1 cellular context compared by ENCODE assay signal in genomic region chr9:136947955-136948510, GRCh38.
TF ChIP-seq lines count a peak whose summit lies in the region.

No MANE protein-coding gene starts in this region.

TF ChIP-seq in GM12878, 131 proteins besides CTCF, POLR2A, EP300 and RAD21:
- 0 out of 4 replicates have a peak, but pooled peaks of 1 of the 2 experiments have one; percentile 13 for TF ChIP-seq BHLHE40 (IDR thresholded peaks at IDR 0.05; ENCODE audit: borderline replicate concordance in 1 of 2, low read depth in 2 of 2, low read length in 1 of 2)
- peak; percentile 41; the same call in 1 of the 2 replicates for TF ChIP-seq NR2F1 (conservative IDR thresholded peaks at IDR 0.05)
- peak; percentile 60 for TF ChIP-seq SMC3 (IDR thresholded peaks at IDR 0.05; ENCODE audit: borderline replicate concordance, low read length)
- TF ChIP-seq POU2F2 (IDR thresholded peaks at IDR 0.05; ENCODE audit: borderline replicate concordance, low read depth, low read length): no peak
